8 cellular contexts compared by ENCODE assay signal in genomic region chr13:113389586-113389985, GRCh38. TPM values are rescaled to one million over a fixed set of nuclear protein-coding genes. Genes with fewer than 3 reads are reported as not detected.
DNase-seq lines count a peak whose midpoint lies in the region; ATAC-seq, FAIRE-seq and TF ChIP-seq lines count a peak whose summit lies in the region.
"Not testable (repeated sequence)": the region's sequence is repeated elsewhere in the genome, so short reads cannot be mapped to it uniquely, and the experiment has no call there.
"Had no signal": no experiment of that assay in that cellular context is flagged by ENCODE, and none has a peak within 500 bp of the region (broad histone marks: within the 10 kb centered on the region; RNA-seq: fewer than 3 reads in every experiment).

No MANE protein-coding gene starts in this region.

- peak; percentile 16 for DNase-seq in activated effector memory CD4-positive, alpha-beta T cell treated with anti-CD3 and anti-CD28 coated beads, Interleukin-2, amount 50 U/mL, for 16 hours
- DNase-seq in right atrium auricular region (ENCODE audit: low spot score) (peak; percentile 42), mesenteric fat pad (ENCODE audit: low spot score) (peak; percentile 71), testis (peak; percentile 12)
- DNase-seq in HepG2 (ENCODE audit: low spot score), result not testable (repeated sequence)

- not testable (repeated sequence) for H2AFZ ChIP-seq in HepG2 (ENCODE audit: low read length)

- WGBS in HepG2 (ENCODE audit: low lambda C conversion rate), result 75% methylated on average over 8 of the region's 8 CpGs
- 94 to 95% methylated on average over 8 of the region's 8 CpGs for WGBS in testis, 2 donors

- not testable (repeated sequence) for H3K9ac ChIP-seq in HepG2 (ENCODE audit: insufficient read depth, low read depth, low read length)

- BruUV-seq in HepG2 (replicated peaks; lab: Mats Ljungman, UMichigan), result not testable (repeated sequence)

- TF ChIP-seq POLR2A in HepG2 (IDR thresholded peaks at IDR 0.05; ENCODE audit: insufficient read depth in 1 of 2, low read depth in 2 of 2, low read length in 2 of 2); testis (IDR thresholded peaks at IDR 0.05): not testable (repeated sequence)

- POLR2A ChIA-PET in HepG2 (lab: Yijun Ruan, JAX), result not testable (repeated sequence)

- not testable (repeated sequence) for H3K27me3 ChIP-seq in right atrium auricular region; HepG2 (ENCODE audit: control insufficient read depth in 1 of 2, insufficient read depth in 2 of 2, low read length in 2 of 2); testis

- H4K20me1 ChIP-seq in HepG2 (ENCODE audit: insufficient read depth, low read length), result not testable (repeated sequence)

- not testable (repeated sequence) for H3K4me3 ChIP-seq in right atrium auricular region; HepG2 (replicated peaks in 1 of 3; ENCODE audit: insufficient read depth in 1 of 3, low read depth in 2 of 3, low read length in 3 of 3); testis

- TF ChIP-seq RAD21 in HepG2 (CRISPR knock-in tag; IDR thresholded peaks at IDR 0.05), result not testable (repeated sequence)

- H3K4me2 ChIP-seq in HepG2 (ENCODE audit: low read depth, low read length), result not testable (repeated sequence)

- H3K4me1 ChIP-seq in right atrium auricular region (peaks cover 0 to 16% of the 10 kb centered on the region in 2 donors), HepG2 (ENCODE audit: insufficient read depth, low read length) (peaks cover 28% of the 10 kb centered on the region)
- H3K4me1 ChIP-seq in testis, result not testable (repeated sequence)

- TF ChIP-seq EP300 in HepG2 (IDR thresholded peaks at IDR 0.05; ENCODE audit: low read depth in 2 of 2, low read length in 2 of 2); HepG2 (CRISPR knock-in tag; IDR thresholded peaks at IDR 0.05; ENCODE audit: borderline replicate concordance): not testable (repeated sequence)

- not testable (repeated sequence) for H3K79me2 ChIP-seq in HepG2 (ENCODE audit: insufficient read depth, low read length)

- not testable (repeated sequence) for FAIRE-seq in HepG2 (lab: Jason Lieb, UNC)

- CTCF ChIA-PET in HepG2 (lab: Yijun Ruan, JAX; ENCODE audit: low intra/inter-chr PET ratio, low total read pairs), result not testable (repeated sequence)

- H3K27ac ChIP-seq in right atrium auricular region; HepG2 (ENCODE audit: extremely low read length, insufficient read depth, low read length); testis: not testable (repeated sequence)

- intact Hi-C loops in HepG2 (cut with micrococcal nuclease; ENCODE audit: unreplicated experiment); testis (cut with DNase I; ENCODE audit: low total_unique reads): not testable (repeated sequence)

- not testable (repeated sequence) for H3K9me3 ChIP-seq in right atrium auricular region; HepG2 (ENCODE audit: low read length); testis

- not testable (repeated sequence) for ATAC-seq in HepG2

- in situ Hi-C loops in HepG2 (cut with HindIII; ENCODE audit: extremely low pct_ligation_motif_present, low pct_unique_long_range_greater_than_20kb), result not testable (repeated sequence)

- not testable (repeated sequence) for TF ChIP-seq CTCF in right atrium auricular region (IDR thresholded peaks at IDR 0.05); HepG2 (CRISPR knock-in tag; IDR thresholded peaks at IDR 0.05); testis (IDR thresholded peaks at IDR 0.05)

- H3K36me3 ChIP-seq in right atrium auricular region; HepG2 (replicated peaks in 1 of 2; ENCODE audit: control insufficient read depth in 1 of 2, insufficient read depth in 2 of 2, low read length in 2 of 2); testis (ENCODE audit: low read depth, missing control alignments): not testable (repeated sequence)

TF ChIP-seq in HepG2, 621 proteins besides CTCF, POLR2A, EP300 and RAD21:
- TF ChIP-seq ZNF121 (CRISPR knock-in tag; IDR thresholded peaks at IDR 0.05), result 0 out of 2 replicates have a peak, but pooled peaks have one; percentile 13
TF ChIP-seq in HepG2: peak in this region for 1; not testable (repeated sequence) for 620.

RNA-seq across cellular contexts. Expression of gene GRTP1, which starts 25.7 kb away (rescaled TPM):
- total RNA-seq in right atrium auricular region (1 to 10 TPM in 1 of 2 donors, under 1 TPM in 1; 0.48 to 2.4 TPM), HepG2 (2016; rRNA removed; fragmentation: Illumina TruSeq; extraction: Trizol) (30.3 and 30.8 TPM in 2 replicates), mesenteric fat pad (3.1 TPM), testis (10 to 100 TPM; 19.1 to 25.7 TPM)
- total RNA-seq in HepG2 (2016; cell fraction: cytosol; rRNA removed; fragmentation: Illumina TruSeq; extraction: Trizol; ENCODE audit: low read depth), result 17.7 and 18.0 TPM in 2 replicates
- 26.5 and 33.7 TPM in 2 replicates for total RNA-seq in HepG2 (2016; cell fraction: insoluble cytoplasmic fraction; rRNA removed; fragmentation: Illumina TruSeq; extraction: Trizol)
- total RNA-seq in HepG2 (2016; cell fraction: membrane; rRNA removed; fragmentation: Illumina TruSeq; extraction: Trizol), result 27.8 and 29.0 TPM in 2 replicates
- total RNA-seq in HepG2 (2016; cell fraction: nucleus; rRNA removed; fragmentation: Illumina TruSeq; extraction: Trizol), result 23.1 and 27.9 TPM in 2 replicates
- polyA plus RNA-seq in HepG2 (2011; rRNA removed) (40.5 and 40.6 TPM in 2 replicates), testis (ENCODE audit: insufficient read depth, low read depth, low replicate concordance) (18.7 TPM)
- 37.5 and 37.6 TPM in 2 replicates for polyA plus RNA-seq in HepG2 (2011; cell fraction: cytosol; rRNA removed)
- polyA plus RNA-seq in HepG2 (2011; cell fraction: nucleus; rRNA removed), result 59.1 and 60.0 TPM in 2 replicates
- 34.3 and 37.7 TPM in 2 replicates for polyA plus RNA-seq in HepG2 (2012)
- polyA plus RNA-seq in HepG2 (2016; cell fraction: cytosol; fragmentation: Illumina TruSeq; extraction: Trizol; ENCODE audit: low read depth), result 20.4 and 24.5 TPM in 2 replicates
- polyA plus RNA-seq in HepG2 (2016; cell fraction: insoluble cytoplasmic fraction; fragmentation: Illumina TruSeq; extraction: Trizol; ENCODE audit: low read depth), result 35.9 and 37.1 TPM in 2 replicates
- 24.9 and 27.8 TPM in 2 replicates for polyA plus RNA-seq in HepG2 (2016; cell fraction: membrane; fragmentation: Illumina TruSeq; extraction: Trizol; ENCODE audit: low read depth)
- polyA plus RNA-seq in HepG2 (2016; cell fraction: nucleus; fragmentation: Illumina TruSeq; extraction: Trizol; ENCODE audit: insufficient read depth, low read depth), result 54.4 and 56.0 TPM in 2 replicates
- 6.8 and 20.0 TPM in 2 replicates for polyA minus RNA-seq in HepG2 (2011; rRNA and poly(A)+ RNA removed; ENCODE audit: low replicate concordance)
- polyA minus RNA-seq in HepG2 (2011; cell fraction: cytosol; rRNA and poly(A)+ RNA removed), result 21.8 and 23.7 TPM in 2 replicates
- 23.2 and 26.8 TPM in 2 replicates for polyA minus RNA-seq in HepG2 (2011; cell fraction: nucleus; rRNA and poly(A)+ RNA removed)
- total RNA-seq: CD4-positive, CD25-positive, alpha-beta regulatory T cell; CD8-positive, alpha-beta memory T cell had no signal
- polyA plus RNA-seq: CD14-positive monocyte; CD8-positive, alpha-beta memory T cell had no signal
